In the genomic region with DNA sequence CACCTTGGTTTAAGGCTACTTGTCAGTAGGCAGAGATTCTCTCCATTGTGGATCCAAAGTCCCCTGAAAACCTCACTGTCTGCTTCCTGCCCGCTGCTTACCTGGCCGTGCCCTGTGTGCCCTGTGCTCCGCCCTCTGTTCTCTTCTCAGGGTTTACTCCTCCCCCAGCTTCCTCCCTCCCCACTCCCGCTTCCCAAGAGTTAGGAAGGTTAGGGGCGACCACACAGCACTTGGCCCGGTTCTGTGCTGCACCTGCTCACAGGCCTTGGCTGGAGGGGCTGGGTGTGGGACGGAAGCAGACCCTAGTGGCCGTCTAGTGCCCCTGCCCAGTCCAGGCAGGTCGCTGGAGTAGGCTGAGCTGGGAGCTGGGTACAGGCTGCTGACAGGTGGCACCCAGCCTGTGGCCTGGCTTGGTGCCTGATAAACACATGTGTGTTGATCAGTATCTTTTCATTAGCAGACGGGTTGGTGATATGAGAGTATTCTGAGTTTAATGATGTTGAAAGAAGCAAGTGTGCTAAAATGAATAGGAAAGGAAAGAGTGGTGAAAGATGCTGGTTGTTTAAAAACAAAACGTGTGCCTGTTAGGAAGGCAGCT, we compare ENCODE assay signal across 9 cellular contexts. TPM values are rescaled to one million over a fixed set of nuclear protein-coding genes. Genes with fewer than 3 reads are reported as not detected.
A peak's percentile ranks its signal among the peaks of the same experiment; 100 is the strongest.
DNase-seq lines count a peak whose midpoint lies in the region; ATAC-seq, FAIRE-seq and TF ChIP-seq lines count a peak whose summit lies in the region.
"Had no signal": no experiment of that assay in that cellular context is flagged by ENCODE, and none has a peak within 500 bp of the region (broad histone marks: within the 10 kb centered on the region; RNA-seq: fewer than 3 reads in every experiment).

No MANE protein-coding gene starts in this region.

- H3K4me3 ChIP-seq in CD4-positive, CD25-positive, alpha-beta regulatory T cell (ENCODE audit: low read depth, low read length): peak overlapping the region; percentile 19
- H3K4me3 ChIP-seq in LNCaP clone FGC (ENCODE audit: low read depth, low read length) (no peak overlapping the region), kidney (ENCODE audit: low read length in 2 of 2) (no peak overlapping the region)

- 0 out of 2 replicates have a peak, but pooled peaks have one; percentile 5 for TF ChIP-seq CTCF in LNCaP clone FGC (IDR thresholded peaks at IDR 0.05; ENCODE audit: control insufficient read depth, extremely low read depth, insufficient read depth)
- TF ChIP-seq CTCF in kidney (IDR thresholded peaks at IDR 0.05; ENCODE audit: borderline replicate concordance, extremely low read depth, insufficient read depth): no peak
- TF ChIP-seq CTCF in CD14-positive monocyte (IDR thresholded peaks at IDR 0.05): no peak

- intact Hi-C loops in kidney (cut with DNase I): no loop called here
- intact Hi-C loops in CD14-positive monocyte (cut with micrococcal nuclease): no loop called here

- peaks cover 3% of the 10 kb centered on the region for H3K36me3 ChIP-seq in CD4-positive, CD25-positive, alpha-beta regulatory T cell (ENCODE audit: control insufficient read depth, insufficient read depth, low read length)
- peaks cover 3 to 7% of the 10 kb centered on the region in 2 donors for H3K36me3 ChIP-seq in kidney (ENCODE audit: control insufficient read depth in 1 of 2, insufficient read depth in 2 of 2, low read length in 2 of 2)

- H3K4me1 Mint-ChIP-seq in CD4-positive, CD25-positive, alpha-beta regulatory T cell: peaks cover 6 to 24% (median 19%) of the 10 kb centered on the region in 4 donors
- peaks cover 17% of the 10 kb centered on the region for H3K4me1 Mint-ChIP-seq in activated T-helper 17 cell treated with anti-CD3 and anti-CD28 coated beads, Interleukin-2, amount 50 U/mL, for 72 hours
- H3K4me1 Mint-ChIP-seq in CD14-positive monocyte: peaks cover 3% of the 10 kb centered on the region

- DNase-seq in CD4-positive, CD25-positive, alpha-beta regulatory T cell: peak in 1 of 3 donors; percentile 28
- peak; percentile 82 for DNase-seq in LNCaP clone FGC (ENCODE audit: low read depth)
- peak; percentile 71 for DNase-seq in kidney
- no peak for DNase-seq in NCI-H526 treated with DMSO at 0.1 percent for 48 hours (lab: John Stamatoyannopoulos, UW)
- DNase-seq in stimulated activated CD4-positive, alpha-beta T cell treated with anti-CD3 and anti-CD28 coated beads, Interleukin-2, amount 100 ng/mL, for 24 hours: no peak
- no peak for DNase-seq in CD14-positive monocyte (ENCODE audit: low spot score)

- peak overlapping the region; percentile 53 for H3K27ac ChIP-seq in CD4-positive, CD25-positive, alpha-beta regulatory T cell (ENCODE audit: insufficient read depth, low read length, poor library complexity, severe bottlenecking)
- no peak overlapping the region for H3K27ac ChIP-seq in kidney (ENCODE audit: low read depth in 2 of 2, low read length in 2 of 2)

- no peaks in the 10 kb centered on the region for H3K9me3 ChIP-seq in CD4-positive, CD25-positive, alpha-beta regulatory T cell (ENCODE audit: control insufficient read depth in 2 of 2, low read length in 2 of 2)
- H3K9me3 ChIP-seq in kidney (ENCODE audit: control insufficient read depth in 1 of 2, low read length in 2 of 2): no peaks in the 10 kb centered on the region

- no peak for FAIRE-seq in kidney (lab: Jason Lieb, UNC)

- H3K36me3 Mint-ChIP-seq in CD4-positive, CD25-positive, alpha-beta regulatory T cell: peaks cover 5% of the 10 kb centered on the region
- no peaks in the 10 kb centered on the region for H3K36me3 Mint-ChIP-seq in activated T-helper 17 cell treated with anti-CD3 and anti-CD28 coated beads, Interleukin-2, amount 50 U/mL, for 72 hours (ENCODE audit: low read depth)
- H3K36me3 Mint-ChIP-seq in CD14-positive monocyte: peaks cover 58 to 89% of the 10 kb centered on the region in 2 donors

- H3K27me3 ChIP-seq in CD4-positive, CD25-positive, alpha-beta regulatory T cell (ENCODE audit: control insufficient read depth, insufficient read depth, low read length): no peaks in the 10 kb centered on the region

- H3K4me3 Mint-ChIP-seq in CD4-positive, CD25-positive, alpha-beta regulatory T cell: peak overlapping the region; percentile 0 to 64 (median 40)
- peak overlapping the region; percentile 82 for H3K4me3 Mint-ChIP-seq in activated T-helper 17 cell treated with anti-CD3 and anti-CD28 coated beads, Interleukin-2, amount 50 U/mL, for 72 hours
- H3K4me3 Mint-ChIP-seq in CD14-positive monocyte: no peak overlapping the region
- H3K4me3 Mint-ChIP-seq: central memory CD8-positive, alpha-beta T cell had no signal

- no peaks in the 10 kb centered on the region for H3K9me3 Mint-ChIP-seq in CD4-positive, CD25-positive, alpha-beta regulatory T cell
- no peaks in the 10 kb centered on the region for H3K9me3 Mint-ChIP-seq in activated T-helper 17 cell treated with anti-CD3 and anti-CD28 coated beads, Interleukin-2, amount 50 U/mL, for 72 hours
- peaks cover 0 to 2% (median 0%) of the 10 kb centered on the region in 7 donors for H3K9me3 Mint-ChIP-seq in CD14-positive monocyte
- H3K9me3 Mint-ChIP-seq: central memory CD8-positive, alpha-beta T cell had no signal

- no peaks in the 10 kb centered on the region for H3K27me3 Mint-ChIP-seq in CD4-positive, CD25-positive, alpha-beta regulatory T cell
- no peaks in the 10 kb centered on the region for H3K27me3 Mint-ChIP-seq in activated T-helper 17 cell treated with anti-CD3 and anti-CD28 coated beads, Interleukin-2, amount 50 U/mL, for 72 hours
- H3K27me3 Mint-ChIP-seq in CD14-positive monocyte (ENCODE audit: low read depth in 3 of 3): peaks cover 0 to under 1% (median 0%) of the 10 kb centered on the region in 3 donors
- H3K27me3 Mint-ChIP-seq: central memory CD8-positive, alpha-beta T cell had no signal

- peaks cover 22% of the 10 kb centered on the region for H3K4me1 ChIP-seq in CD4-positive, CD25-positive, alpha-beta regulatory T cell (ENCODE audit: control insufficient read depth, insufficient read depth, low read length, poor library complexity, severe bottlenecking)
- peaks cover 10 to 11% of the 10 kb centered on the region in 2 donors for H3K4me1 ChIP-seq in kidney (ENCODE audit: control insufficient read depth in 1 of 2, insufficient read depth in 1 of 2, low read depth in 1 of 2, low read length in 2 of 2)

- peak overlapping the region; percentile 77 to 89 (median 88) for H3K27ac Mint-ChIP-seq in CD4-positive, CD25-positive, alpha-beta regulatory T cell
- H3K27ac Mint-ChIP-seq in activated T-helper 17 cell treated with anti-CD3 and anti-CD28 coated beads, Interleukin-2, amount 50 U/mL, for 72 hours: peak overlapping the region; percentile 94
- peak overlapping the region in 1 of 7 donors; percentile 54 for H3K27ac Mint-ChIP-seq in CD14-positive monocyte

- peak; percentile 50 to 56 for ATAC-seq in CD4-positive, CD25-positive, alpha-beta regulatory T cell (ENCODE audit: low read depth in 2 of 2)
- ATAC-seq in activated T-helper 17 cell treated with anti-CD3 and anti-CD28 coated beads, Interleukin-2, amount 50 U/mL, for 72 hours (replicated peaks): peak; percentile 55
- ATAC-seq in HG02938 (IDR thresholded peaks at IDR 0.05; ENCODE audit: unreplicated experiment): no peak

- H3K9ac ChIP-seq in kidney (ENCODE audit: low read length in 2 of 2): no peak overlapping the region

RNA-seq across cellular contexts. Expression of gene GRAMD4, which starts 40.5 kb away (rescaled TPM):
- 43.6 TPM for total RNA-seq in CD4-positive, CD25-positive, alpha-beta regulatory T cell
- 1 to 10 TPM; 7.0 to 9.8 (median 7.3) TPM for polyA plus RNA-seq in CD4-positive, CD25-positive, alpha-beta regulatory T cell
- 10 to 100 TPM; 23.6 to 51.0 TPM for total RNA-seq in activated T-helper 17 cell treated with anti-CD3 and anti-CD28 coated beads, Interleukin-2, amount 50 U/mL, for 72 hours
- 58.2 TPM for total RNA-seq in kidney
- polyA plus RNA-seq in kidney (ENCODE audit: insufficient read depth, low read depth, low replicate concordance) (12.1 TPM), CD14-positive monocyte (10 to 100 TPM in 1 of 2 donors, 1 to 10 TPM in 1; 9.5 to 12.6 TPM)

Comparison
In these comparisons a context has a peak if more than half of its experiments do, and no peak if none do; other contexts are left out.
1. DNase-seq: peak in LNCaP clone FGC (single experiment) and kidney (single experiment); none in NCI-H526 treated with DMSO at 0.1 percent for 48 hours (single experiment), stimulated activated CD4-positive, alpha-beta T cell treated with anti-CD3 and anti-CD28 coated beads, Interleukin-2, amount 100 ng/mL, for 24 hours (0 of 2) and CD14-positive monocyte (single experiment).
2. H3K4me3 Mint-ChIP-seq: peak in CD4-positive, CD25-positive, alpha-beta regulatory T cell (4 of 4) and activated T-helper 17 cell treated with anti-CD3 and anti-CD28 coated beads, Interleukin-2, amount 50 U/mL, for 72 hours (single experiment); none in CD14-positive monocyte (0 of 2).